Comparison of ENCODE assay signal across 10 cellular contexts in the genomic region with DNA sequence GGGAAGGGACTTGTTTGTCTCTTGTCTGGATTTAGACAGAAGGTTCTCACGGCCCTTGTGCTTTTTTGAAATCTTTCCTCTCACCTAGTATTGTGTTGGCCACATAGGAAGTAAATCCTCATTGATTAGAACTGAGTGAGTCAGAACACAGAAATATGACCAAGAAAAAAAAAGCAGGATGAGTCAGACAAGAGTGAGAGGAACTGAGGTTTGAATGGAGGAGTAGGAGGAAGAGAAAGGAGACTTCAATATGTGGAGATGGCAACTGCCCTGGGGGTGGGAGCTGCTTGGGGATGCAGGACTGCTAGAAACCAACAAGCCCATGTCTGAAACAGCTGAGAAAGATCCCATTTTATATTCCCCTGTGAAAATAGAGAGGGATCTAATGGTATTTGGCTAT.
DNase-seq lines count a peak whose midpoint lies in the region; ATAC-seq, FAIRE-seq and TF ChIP-seq lines count a peak whose summit lies in the region.
"Had no signal": no experiment of that assay in that cellular context is flagged by ENCODE, and none has a peak within 500 bp of the region (broad histone marks: within the 10 kb centered on the region; RNA-seq: fewer than 3 reads in every experiment).

No MANE protein-coding gene starts in this region.

- H3K36me3 ChIP-seq in PC-9 (ENCODE audit: low read depth) (no peaks in the 10 kb centered on the region), fibroblast of lung (ENCODE audit: control insufficient read depth, insufficient read depth, low read length) (no peaks in the 10 kb centered on the region)

- H3K27me3 Mint-ChIP-seq in activated naive CD8-positive, alpha-beta T cell treated with anti-CD3 and anti-CD28 coated beads, Interleukin-2, amount 50 U/mL, for 24 hours: no peaks in the 10 kb centered on the region
- H3K27me3 Mint-ChIP-seq in activated naive CD8-positive, alpha-beta T cell treated with anti-CD3 and anti-CD28 coated beads for 36 hours: no peaks in the 10 kb centered on the region
- H3K27me3 Mint-ChIP-seq: stimulated activated naive B cell treated with anti-CD40 and anti-IgM and Interleukin-4, amounts not matched to agents 10 μg/mL and 1 μg/mL and 100 μg/mL, for 72 hours had no signal

- no peaks in the 10 kb centered on the region for H3K9me2 ChIP-seq in PC-9 (ENCODE audit: insufficient read depth)

- in situ Hi-C loops in G401 (cut with HindIII; ENCODE audit: low sequenced_read_pairs): no loop called here

- H3K27me3 ChIP-seq in PC-9 (ENCODE audit: insufficient read depth, low read depth) (no peaks in the 10 kb centered on the region), fibroblast of lung (ENCODE audit: control insufficient read depth, insufficient read depth, low read length) (no peaks in the 10 kb centered on the region)

- H3K4me3 ChIP-seq in PC-9 (no peak overlapping the region; the same call in 1 of the 2 replicates), fibroblast of lung (replicated peaks in 1 of 4; ENCODE audit: control extremely low read depth in 1 of 4, insufficient read depth in 1 of 4, low read depth in 3 of 4, low read length in 4 of 4) (no peak overlapping the region)
- H3K4me3 ChIP-seq: smooth muscle cell had no signal

- H3K9me3 ChIP-seq in PC-9 (ENCODE audit: insufficient read depth, low read depth) (0 out of 2 replicates have a peak, but pooled peaks cover 4% of the 10 kb centered on the region), fibroblast of lung (ENCODE audit: control insufficient read depth, insufficient read depth, low read depth, low read length) (no peaks in the 10 kb centered on the region)

- CTCF ChIA-PET in PC-9 (lab: Charles Lee): no interaction called here

- H3K79me2 ChIP-seq in PC-9 (ENCODE audit: low read depth) (no peaks in the 10 kb centered on the region), fibroblast of lung (ENCODE audit: control insufficient read depth, insufficient read depth, low read length) (no peaks in the 10 kb centered on the region)

- H3K36me3 Mint-ChIP-seq in activated naive CD8-positive, alpha-beta T cell treated with anti-CD3 and anti-CD28 coated beads, Interleukin-2, amount 50 U/mL, for 24 hours (ENCODE audit: low read depth): no peaks in the 10 kb centered on the region
- H3K36me3 Mint-ChIP-seq in activated naive CD8-positive, alpha-beta T cell treated with anti-CD3 and anti-CD28 coated beads for 36 hours: no peaks in the 10 kb centered on the region
- H3K36me3 Mint-ChIP-seq: stimulated activated naive B cell treated with anti-CD40 and anti-IgM and Interleukin-4, amounts not matched to agents 10 μg/mL and 1 μg/mL and 100 μg/mL, for 72 hours had no signal

- H3K4me1 ChIP-seq in PC-9 (replicated peaks; ENCODE audit: insufficient read depth): peaks cover 7% of the 10 kb centered on the region
- peaks cover 2% of the 10 kb centered on the region for H3K4me1 ChIP-seq in fibroblast of lung (ENCODE audit: control insufficient read depth, extremely low read depth, insufficient read depth, low read length)

- FAIRE-seq in urothelium cell line (lab: Jason Lieb, UNC): peak; percentile 9

- H3K9ac ChIP-seq in fibroblast of lung (ENCODE audit: insufficient read depth, low read length): no peak overlapping the region

- H3K27ac Mint-ChIP-seq in activated naive CD8-positive, alpha-beta T cell treated with anti-CD3 and anti-CD28 coated beads, Interleukin-2, amount 50 U/mL, for 24 hours: no peak overlapping the region
- H3K27ac Mint-ChIP-seq in activated naive CD8-positive, alpha-beta T cell treated with anti-CD3 and anti-CD28 coated beads for 36 hours: no peak overlapping the region
- H3K27ac Mint-ChIP-seq: stimulated activated naive B cell treated with anti-CD40 and anti-IgM and Interleukin-4, amounts not matched to agents 10 μg/mL and 1 μg/mL and 100 μg/mL, for 72 hours had no signal

- intact Hi-C loops in PC-9 (cut with micrococcal nuclease; ENCODE audit: unreplicated experiment): no loop called here

- H4K20me1 ChIP-seq in PC-9 (ENCODE audit: insufficient read depth) (no peaks in the 10 kb centered on the region), fibroblast of lung (ENCODE audit: control insufficient read depth, extremely low read depth, insufficient read depth, low read length) (no peaks in the 10 kb centered on the region)

- H3K4me2 ChIP-seq in PC-9 (peak overlapping the region; percentile 46), fibroblast of lung (ENCODE audit: extremely low read depth, insufficient read depth, low read length) (peak overlapping the region; percentile 27)
- H3K4me2 ChIP-seq: smooth muscle cell had no signal

- H3F3A ChIP-seq in PC-9 (ENCODE audit: insufficient read depth, low read depth): no peaks in the 10 kb centered on the region

- H3K9me3 Mint-ChIP-seq in activated naive CD8-positive, alpha-beta T cell treated with anti-CD3 and anti-CD28 coated beads, Interleukin-2, amount 50 U/mL, for 24 hours: no peaks in the 10 kb centered on the region
- no peaks in the 10 kb centered on the region for H3K9me3 Mint-ChIP-seq in activated naive CD8-positive, alpha-beta T cell treated with anti-CD3 and anti-CD28 coated beads for 36 hours
- H3K9me3 Mint-ChIP-seq: stimulated activated naive B cell treated with anti-CD40 and anti-IgM and Interleukin-4, amounts not matched to agents 10 μg/mL and 1 μg/mL and 100 μg/mL, for 72 hours had no signal

- POLR2A ChIA-PET in PC-9 (lab: Charles Lee; ENCODE audit: unreplicated experiment): no interaction called here

- no peak for DNase-seq in activated naive CD8-positive, alpha-beta T cell treated with anti-CD3 and anti-CD28 coated beads, Interleukin-2, amount 50 U/mL, for 24 hours
- DNase-seq in activated naive CD8-positive, alpha-beta T cell treated with anti-CD3 and anti-CD28 coated beads for 36 hours: no peak
- DNase-seq in PC-9 (peak; percentile 21 to 47), fibroblast of lung (ENCODE audit: low read depth in 2 of 2) (peak; percentile 59 to 84), urothelium cell line (ENCODE audit: low spot score) (peak; percentile 76), G401 (ENCODE audit: low spot score) (no peak)
- no peak for DNase-seq in stimulated activated CD4-positive, alpha-beta T cell treated with anti-CD3 and anti-CD28 coated beads, Interleukin-1b, Interleukin-23, amount 100 ng/mL, for 48 hours
- DNase-seq: stimulated activated naive B cell treated with anti-CD40 and anti-IgM and Interleukin-4, amounts not matched to agents 10 μg/mL and 1 μg/mL and 100 μg/mL, for 72 hours had no signal

- no TSS peak for BruUV-seq in PC-9 (replicated peaks; lab: Mats Ljungman, UMichigan)

- no peak overlapping the region for H3K4me3 Mint-ChIP-seq in activated naive CD8-positive, alpha-beta T cell treated with anti-CD3 and anti-CD28 coated beads, Interleukin-2, amount 50 U/mL, for 24 hours
- H3K4me3 Mint-ChIP-seq in activated naive CD8-positive, alpha-beta T cell treated with anti-CD3 and anti-CD28 coated beads for 36 hours: no peak overlapping the region
- H3K4me3 Mint-ChIP-seq: stimulated activated naive B cell treated with anti-CD40 and anti-IgM and Interleukin-4, amounts not matched to agents 10 μg/mL and 1 μg/mL and 100 μg/mL, for 72 hours had no signal

- peak; percentile 78 for ATAC-seq in activated naive CD8-positive, alpha-beta T cell treated with anti-CD3 and anti-CD28 coated beads, Interleukin-2, amount 50 U/mL, for 24 hours
- ATAC-seq in GM21528 (IDR thresholded peaks at IDR 0.05; ENCODE audit: low FRiP score, unreplicated experiment): no peak

- H3K27ac ChIP-seq in PC-9 (peak overlapping the region; percentile 44), fibroblast of lung (ENCODE audit: insufficient read depth, low read length) (no peak overlapping the region)

- no peak for TF ChIP-seq CTCF in PC-9 (conservative IDR thresholded peaks at IDR 0.05)
- no peak for TF ChIP-seq CTCF in fibroblast of lung (conservative IDR thresholded peaks at IDR 0.05 in 1 of 2, IDR thresholded peaks at IDR 0.05 in 1 of 2; ENCODE audit: low read depth in 1 of 2, low read length in 2 of 2)

- H3K4me1 Mint-ChIP-seq in activated naive CD8-positive, alpha-beta T cell treated with anti-CD3 and anti-CD28 coated beads, Interleukin-2, amount 50 U/mL, for 24 hours: no peaks in the 10 kb centered on the region
- peaks cover 3% of the 10 kb centered on the region for H3K4me1 Mint-ChIP-seq in activated naive CD8-positive, alpha-beta T cell treated with anti-CD3 and anti-CD28 coated beads for 36 hours
- H3K4me1 Mint-ChIP-seq: stimulated activated naive B cell treated with anti-CD40 and anti-IgM and Interleukin-4, amounts not matched to agents 10 μg/mL and 1 μg/mL and 100 μg/mL, for 72 hours had no signal

- H2AFZ ChIP-seq in PC-9 (0 out of 2 replicates have a peak overlapping the region, but pooled peaks have one; percentile 42), fibroblast of lung (ENCODE audit: low read length) (no peak overlapping the region)

Comparison
In these comparisons a context has a peak if more than half of its experiments do, and no peak if none do; other contexts are left out.
1. DNase-seq: peak in PC-9 (2 of 2), fibroblast of lung (2 of 2) and urothelium cell line (single experiment); none in activated naive CD8-positive, alpha-beta T cell treated with anti-CD3 and anti-CD28 coated beads, Interleukin-2, amount 50 U/mL, for 24 hours (single experiment), activated naive CD8-positive, alpha-beta T cell treated with anti-CD3 and anti-CD28 coated beads for 36 hours (single experiment), G401 (single experiment) and stimulated activated CD4-positive, alpha-beta T cell treated with anti-CD3 and anti-CD28 coated beads, Interleukin-1b, Interleukin-23, amount 100 ng/mL, for 48 hours (single experiment).